ENCODE assay signal across 1 cellular context in the genomic region with DNA sequence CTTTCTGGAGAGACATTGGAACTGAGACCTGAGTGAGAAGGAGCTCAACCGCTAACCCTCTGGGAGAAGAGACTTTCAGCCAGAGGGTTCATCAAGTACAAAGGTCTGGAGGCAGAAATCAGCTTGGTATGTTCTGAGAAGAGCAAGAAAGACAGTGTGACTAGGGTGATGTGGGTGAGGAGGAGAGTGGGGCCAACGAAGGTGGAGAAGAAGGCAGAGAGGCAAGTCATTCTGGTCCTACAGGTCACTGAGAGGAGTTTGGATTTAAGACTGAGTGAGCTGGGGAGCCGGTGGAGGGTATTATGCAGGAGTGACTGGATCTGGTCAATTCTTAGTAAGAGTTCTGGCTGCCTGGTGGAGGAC.
TF ChIP-seq lines count a peak whose summit lies in the region.

No MANE protein-coding gene starts in this region.

TF ChIP-seq in K562, 482 proteins besides CTCF, POLR2A, EP300 and RAD21:
- TF ChIP-seq ETV1 (tag; conservative IDR thresholded peaks at IDR 0.05; ENCODE audit: low read depth) (0 out of 2 replicates have a peak, but pooled peaks have one; percentile 5), SMARCE1 (IDR thresholded peaks at IDR 0.05) (0 out of 2 replicates have a peak, but pooled peaks have one; percentile 22), FOXK2 (conservative IDR thresholded peaks at IDR 0.05 in 1 of 2, IDR thresholded peaks at IDR 0.05 in 1 of 2; ENCODE audit: low read depth in 2 of 2) (0 out of 4 replicates have a peak, but pooled peaks of 1 of the 2 experiments have one; percentile 1), HDGF (IDR thresholded peaks at IDR 0.05) (0 out of 2 replicates have a peak, but pooled peaks have one; percentile 69), AFF1 (IDR thresholded peaks at IDR 0.05; ENCODE audit: low read depth in 1 of 2, partially characterized antibody in 2 of 2) (peak in 1 of 2 experiments; percentile 36), LARP7 (IDR thresholded peaks at IDR 0.05) (peak; percentile 82; the same call in 1 of the 2 replicates), ZZZ3 (IDR thresholded peaks at IDR 0.05) (no peak), HDAC8 (tag; IDR thresholded peaks at IDR 0.05) (no peak)
- TF ChIP-seq, protein P1, sequence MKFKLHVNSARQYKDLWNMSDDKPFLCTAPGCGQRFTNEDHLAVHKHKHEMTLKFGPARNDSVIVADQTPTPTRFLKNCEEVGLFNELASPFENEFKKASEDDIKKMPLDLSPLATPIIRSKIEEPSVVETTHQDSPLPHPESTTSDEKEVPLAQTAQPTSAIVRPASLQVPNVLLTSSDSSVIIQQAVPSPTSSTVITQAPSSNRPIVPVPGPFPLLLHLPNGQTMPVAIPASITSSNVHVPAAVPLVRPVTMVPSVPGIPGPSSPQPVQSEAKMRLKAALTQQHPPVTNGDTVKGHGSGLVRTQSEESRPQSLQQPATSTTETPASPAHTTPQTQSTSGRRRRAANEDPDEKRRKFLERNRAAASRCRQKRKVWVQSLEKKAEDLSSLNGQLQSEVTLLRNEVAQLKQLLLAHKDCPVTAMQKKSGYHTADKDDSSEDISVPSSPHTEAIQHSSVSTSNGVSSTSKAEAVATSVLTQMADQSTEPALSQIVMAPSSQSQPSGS (CRISPR knock-in tag; IDR thresholded peaks at IDR 0.05), result no peak
- TF ChIP-seq, protein P2, sequence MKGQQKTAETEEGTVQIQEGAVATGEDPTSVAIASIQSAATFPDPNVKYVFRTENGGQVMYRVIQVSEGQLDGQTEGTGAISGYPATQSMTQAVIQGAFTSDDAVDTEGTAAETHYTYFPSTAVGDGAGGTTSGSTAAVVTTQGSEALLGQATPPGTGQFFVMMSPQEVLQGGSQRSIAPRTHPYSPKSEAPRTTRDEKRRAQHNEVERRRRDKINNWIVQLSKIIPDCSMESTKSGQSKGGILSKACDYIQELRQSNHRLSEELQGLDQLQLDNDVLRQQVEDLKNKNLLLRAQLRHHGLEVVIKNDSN (CRISPR knock-in tag; IDR thresholded peaks at IDR 0.05), result 0 out of 2 replicates have a peak, but pooled peaks have one; percentile 24
